ENCODE assay signal across 9 cellular contexts in the genomic region with DNA sequence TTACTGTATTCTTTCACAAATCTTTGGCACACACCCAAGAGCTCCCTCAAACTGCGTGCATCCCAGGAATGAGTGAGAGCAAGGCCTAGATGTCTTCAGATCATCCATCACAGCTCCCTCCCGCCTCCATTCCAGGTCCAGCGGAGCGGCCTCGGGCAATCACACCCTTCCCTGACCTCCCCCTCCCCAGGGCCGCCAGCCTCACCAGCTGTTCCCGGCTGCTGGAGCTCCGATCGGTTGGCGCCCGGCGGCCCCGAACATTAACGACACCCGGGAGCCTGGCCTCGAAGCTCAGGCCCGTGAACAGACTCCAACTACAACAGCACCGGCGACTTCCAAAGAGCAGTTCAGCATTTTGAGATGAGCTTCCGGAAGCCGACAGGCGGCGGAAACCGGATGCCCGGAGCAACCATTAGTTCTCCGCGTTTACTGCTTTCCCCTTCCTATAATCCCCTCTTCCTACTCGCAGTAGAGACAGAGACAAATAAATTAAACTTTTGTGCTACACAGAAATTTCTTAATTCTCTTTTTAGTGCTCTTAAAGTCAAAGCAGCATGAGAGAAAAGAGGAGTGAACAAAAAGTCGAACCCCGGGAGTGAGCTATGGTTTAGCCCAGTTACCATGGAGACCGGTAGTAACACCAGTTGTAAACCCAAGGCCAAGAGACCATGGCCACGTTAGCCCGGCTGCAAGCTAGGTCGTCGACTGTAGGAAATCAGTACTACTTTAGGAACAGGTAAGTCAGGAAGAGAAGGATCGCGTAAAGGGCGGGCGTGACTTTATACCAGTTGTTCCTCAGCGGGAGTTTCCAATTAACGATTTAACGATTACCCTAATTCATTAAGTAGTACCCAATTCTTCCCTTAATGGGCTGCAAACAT. TPM values are rescaled to one million over a fixed set of nuclear protein-coding genes. Genes with fewer than 3 reads are reported as not detected.
A peak's percentile ranks its signal among the peaks of the same experiment; 100 is the strongest.
DNase-seq lines count a peak whose midpoint lies in the region; ATAC-seq, FAIRE-seq and TF ChIP-seq lines count a peak whose summit lies in the region.
"Had no signal": no experiment of that assay in that cellular context is flagged by ENCODE, and none has a peak within 500 bp of the region (broad histone marks: within the 10 kb centered on the region; RNA-seq: fewer than 3 reads in every experiment).

Gene GPATCH2 (minus strand): TSS at position 380 of the 881 bp plus-strand sequence. CDS start 119 bp downstream, at position 261.
A gene with protein sequence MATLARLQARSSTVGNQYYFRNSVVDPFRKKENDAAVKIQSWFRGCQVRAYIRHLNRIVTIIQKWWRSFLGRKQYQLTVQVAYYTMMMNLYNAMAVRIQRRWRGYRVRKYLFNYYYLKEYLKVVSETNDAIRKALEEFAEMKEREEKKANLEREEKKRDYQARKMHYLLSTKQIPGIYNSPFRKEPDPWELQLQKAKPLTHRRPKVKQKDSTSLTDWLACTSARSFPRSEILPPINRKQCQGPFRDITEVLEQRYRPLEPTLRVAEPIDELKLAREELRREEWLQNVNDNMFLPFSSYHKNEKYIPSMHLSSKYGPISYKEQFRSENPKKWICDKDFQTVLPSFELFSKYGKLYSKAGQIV (plus strand): TSS at position 634 of the 881 bp plus-strand sequence. CDS start 35 bp downstream, at position 669.

- H4K20me1 ChIP-seq in keratinocyte (ENCODE audit: control insufficient read depth, extremely low read depth, insufficient read depth, low read length) = no peaks in the 10 kb centered on the region

- peaks cover 23% of the 10 kb centered on the region for H3K4me1 Mint-ChIP-seq in central memory CD8-positive, alpha-beta T cell

- no peaks in the 10 kb centered on the region for H3K36me3 ChIP-seq in keratinocyte (ENCODE audit: control insufficient read depth in 2 of 2, extremely low read depth in 1 of 2, insufficient read depth in 2 of 2, low read length in 2 of 2)

- H3K79me2 ChIP-seq in keratinocyte (ENCODE audit: control insufficient read depth, insufficient read depth, low read length) = peaks cover 49% of the 10 kb centered on the region

- H2AFZ ChIP-seq in keratinocyte (ENCODE audit: control insufficient read depth, low read length) = peak within 1 kb of the TSS; percentile 99

- H3K4me2 ChIP-seq in keratinocyte (ENCODE audit: control insufficient read depth, extremely low read depth, insufficient read depth, low read depth, low read length) = peak within 1 kb of the TSS; percentile 100

- DNase-seq in AG20443 (ENCODE audit: low spot score) = peak; percentile 94
- DNase-seq in NCI-H226 = peak; percentile 64
- DNase-seq in activated CD4-positive, CD25-positive, alpha-beta regulatory T cell treated with anti-CD3 and anti-CD28 coated beads, Interleukin-2, amount 50 U/mL, for 16 hours (ENCODE audit: low read depth, low spot score) = peak; percentile 65
- DNase-seq in central memory CD8-positive, alpha-beta T cell (ENCODE audit: low spot score in 2 of 2) = peak; percentile 57 to 76
- DNase-seq in keratinocyte (ENCODE audit: low read depth, low spot score) = no peak
- DNase-seq in stimulated activated CD4-positive, alpha-beta T cell treated with anti-CD3 and anti-CD28 coated beads, Interleukin-15, amount 100 ng/mL, for 1 hour (ENCODE audit: low read depth in 1 of 2, low spot score in 1 of 2) = peak; percentile 52

- peak within 1 kb of the TSS; percentile 99 for H3K9ac ChIP-seq in keratinocyte (ENCODE audit: control insufficient read depth, extremely low read depth, insufficient read depth, low read length)

- H3K27ac Mint-ChIP-seq in central memory CD8-positive, alpha-beta T cell (ENCODE audit: low read depth) = peak within 1 kb of the TSS; percentile 100

- FAIRE-seq in keratinocyte (lab: Jason Lieb, UNC) = peak; percentile 69
- FAIRE-seq: endometrium had no signal

- H3K4me1 ChIP-seq in keratinocyte (ENCODE audit: control insufficient read depth, extremely low read depth, insufficient read depth, low read length) = peaks cover 28% of the 10 kb centered on the region

- no peaks in the 10 kb centered on the region for H3K9me1 ChIP-seq in keratinocyte (ENCODE audit: control insufficient read depth, extremely low read depth, insufficient read depth, low read length)

- ATAC-seq in GM19023 (IDR thresholded peaks at IDR 0.05; ENCODE audit: unreplicated experiment) = peak; percentile 99
- peak; percentile 97 for ATAC-seq in HG03196 (IDR thresholded peaks at IDR 0.05; ENCODE audit: unreplicated experiment)
- ATAC-seq in central memory CD8-positive, alpha-beta T cell (replicated peaks; ENCODE audit: extremely low read depth, poor library complexity, severe bottlenecking) = peak; percentile 89

- H3K9me3 ChIP-seq in keratinocyte (ENCODE audit: control insufficient read depth, low read depth, low read length) = no peaks in the 10 kb centered on the region

- TF ChIP-seq CTCF in keratinocyte (optimal IDR thresholded peaks at IDR 0.05 in 1 of 3, IDR thresholded peaks at IDR 0.05 in 1 of 3, conservative IDR thresholded peaks at IDR 0.05 in 1 of 3; ENCODE audit: extremely low read depth in 1 of 3, insufficient read depth in 2 of 3, low read length in 3 of 3) = peak; percentile 3 to 35 (median 17)

- H3K4me3 Mint-ChIP-seq in central memory CD8-positive, alpha-beta T cell = peak within 1 kb of the TSS; percentile 95

- H3K9me3 Mint-ChIP-seq in central memory CD8-positive, alpha-beta T cell = peaks cover 5% of the 10 kb centered on the region

- H3K36me3 Mint-ChIP-seq in central memory CD8-positive, alpha-beta T cell (ENCODE audit: insufficient read depth) = peaks cover 19% of the 10 kb centered on the region

- H3K27me3 Mint-ChIP-seq in central memory CD8-positive, alpha-beta T cell = no peaks in the 10 kb centered on the region

- H3K27me3 ChIP-seq in keratinocyte (ENCODE audit: control insufficient read depth, extremely low read depth, insufficient read depth, low read length) = no peaks in the 10 kb centered on the region

- H3K4me3 ChIP-seq in keratinocyte (ENCODE audit: control insufficient read depth in 2 of 3, extremely low read depth in 1 of 3, insufficient read depth in 2 of 3, low read depth in 1 of 3, low read length in 3 of 3) = peak within 1 kb of the TSS; percentile 71 to 94 (median 76)

- peak within 1 kb of the TSS; percentile 100 for H3K27ac ChIP-seq in keratinocyte (ENCODE audit: control insufficient read depth, insufficient read depth, low read length)

- dilution Hi-C loops in keratinocyte (cut with MboI; ENCODE audit: extremely low pct_ligation_motif_present, low sequenced_read_pairs) = no loop called here

RNA-seq across cellular contexts. Expression of gene GPATCH2, which starts in this region (rescaled TPM):
- 7.7 to 15.7 TPM (median 9.1 TPM) in 3 replicates for polyA plus RNA-seq in keratinocyte
- 23.6 TPM for polyA plus RNA-seq in keratinocyte (2011; ENCODE audit: low read depth)
- polyA plus RNA-seq in keratinocyte (2011; cell fraction: cytosol; rRNA removed) = 3.1 and 5.9 TPM in 2 replicates
- polyA plus RNA-seq in keratinocyte (2011; cell fraction: nucleus; rRNA removed) = 26.1 and 33.6 TPM in 2 replicates
- 7.5 and 9.3 TPM in 2 replicates for polyA plus RNA-seq in keratinocyte (2012; ENCODE audit: low replicate concordance)
- polyA minus RNA-seq in keratinocyte = 2.0 to 23.0 TPM (median 9.4 TPM) in 3 replicates
- 5.4 TPM for polyA minus RNA-seq in keratinocyte (2011; cell fraction: cytosol; rRNA and poly(A)+ RNA removed)
- 28.8 and 48.3 TPM in 2 replicates for polyA minus RNA-seq in keratinocyte (2011; cell fraction: nucleus; rRNA and poly(A)+ RNA removed)

RNA-seq across cellular contexts. Expression of the second gene that starts in this region (rescaled TPM):
- 0.82 to 1.8 TPM (median 1.4 TPM) in 3 replicates for polyA plus RNA-seq in keratinocyte
- polyA plus RNA-seq in keratinocyte (2011; ENCODE audit: low read depth) = 0.91 TPM
- 1.0 and 1.2 TPM in 2 replicates for polyA plus RNA-seq in keratinocyte (2011; cell fraction: cytosol; rRNA removed)
- 0.56 and 1.1 TPM in 2 replicates for polyA plus RNA-seq in keratinocyte (2011; cell fraction: nucleus; rRNA removed)
- 0.96 and 1.0 TPM in 2 replicates for polyA plus RNA-seq in keratinocyte (2012; ENCODE audit: low replicate concordance)
- 0.86 to 1.5 TPM in 2 of 3 replicates, not detected in the other for polyA minus RNA-seq in keratinocyte
- not detected for polyA minus RNA-seq in keratinocyte (2011; cell fraction: cytosol; rRNA and poly(A)+ RNA removed)
- 0.84 and 1.6 TPM in 2 replicates for polyA minus RNA-seq in keratinocyte (2011; cell fraction: nucleus; rRNA and poly(A)+ RNA removed)
